In genomic region chr1:201562257-201562656, GRCh38 we compare ENCODE assay signal across 14 cellular contexts. TPM values are rescaled to one million over a fixed set of nuclear protein-coding genes. Genes with fewer than 3 reads are reported as not detected.
DNase-seq lines count a peak whose midpoint lies in the region; ATAC-seq, FAIRE-seq and TF ChIP-seq lines count a peak whose summit lies in the region.
"Had no signal": no experiment of that assay in that cellular context is flagged by ENCODE, and none has a peak within 500 bp of the region (broad histone marks: within the 10 kb centered on the region; RNA-seq: fewer than 3 reads in every experiment).

No MANE protein-coding gene starts in this region.

- no peak overlapping the region for H3K4me3 ChIP-seq in gastroesophageal sphincter
- H3K4me3 ChIP-seq in smooth muscle cell, result no peak overlapping the region

- WGBS in gastroesophageal sphincter (ENCODE audit: low coverage in 1 of 2), 2 donors, result 61% methylated on average over 4 of the region's 4 CpGs; no CpG with 5 or more reads in 1 of the 2 donors
- WGBS in smooth muscle cell (ENCODE audit: low lambda C conversion rate), result 17% methylated on average over 4 of the region's 4 CpGs

- peaks cover 4% of the 10 kb centered on the region for H4K20me1 ChIP-seq in smooth muscle cell (ENCODE audit: low read depth)

- TF ChIP-seq EP300 in gastroesophageal sphincter (IDR thresholded peaks at IDR 0.05), result no peak

- peak overlapping the region; percentile 58 for H3K4me2 ChIP-seq in smooth muscle cell

- intact Hi-C loops in sciatic nerve (cut with DNase I), result loop anchor here (5.0 kb wide), 2 partner anchors 145 to 230 kb away; no protein-coding TSS in a partner anchor

- FAIRE-seq in GM19239 (lab: Jason Lieb, UNC), result no peak

- peak overlapping the region; percentile 92 for H3K9ac ChIP-seq in smooth muscle cell (ENCODE audit: low read depth)

- peaks cover 0 to 54% (median 14%) of the 10 kb centered on the region in 3 donors for H3K4me1 ChIP-seq in gastroesophageal sphincter
- peaks cover 15% of the 10 kb centered on the region for H3K4me1 ChIP-seq in smooth muscle cell (ENCODE audit: low read depth)

- no peak for TF ChIP-seq CTCF in gastroesophageal sphincter (IDR thresholded peaks at IDR 0.05)
- no peak for TF ChIP-seq CTCF in smooth muscle cell (IDR thresholded peaks at IDR 0.05; ENCODE audit: borderline replicate concordance, insufficient read depth, poor library complexity, severe bottlenecking)

- no peak overlapping the region for H2AFZ ChIP-seq in smooth muscle cell (ENCODE audit: low read depth)

- H3K27ac ChIP-seq in gastroesophageal sphincter (peak overlapping the region in 2 of 4 donors; percentile 39 to 45), smooth muscle cell (ENCODE audit: low read depth) (peak overlapping the region; percentile 100)
- H3K27ac ChIP-seq: WERI-Rb-1 had no signal

- no peaks in the 10 kb centered on the region for H3K36me3 ChIP-seq in gastroesophageal sphincter
- H3K36me3 ChIP-seq in smooth muscle cell (ENCODE audit: low read depth), result no peaks in the 10 kb centered on the region
- H3K36me3 ChIP-seq: WERI-Rb-1 had no signal

- peak; percentile 82 for DNase-seq in GM04503 (ENCODE audit: low read depth)
- DNase-seq in amniotic stem cell (lab: John Stamatoyannopoulos, UW), result peak; percentile 75
- DNase-seq in smooth muscle cell (lab: John Stamatoyannopoulos, UW; ENCODE audit: unreplicated experiment), result no peak
- no peak for DNase-seq in CD1c-positive myeloid dendritic cell (ENCODE audit: extremely low spot score)
- DNase-seq in sciatic nerve (ENCODE audit: low spot score), result no peak
- DNase-seq in GM19239 (ENCODE audit: insufficient read length, low spot score), result no peak
- DNase-seq: activated T-cell treated with anti-CD3 and anti-CD28 coated beads, Interleukin-2, amount 50 U/mL, for 72 hours; DMS53; H9; kidney glomerular epithelial cell; NCI-H1694; WERI-Rb-1 had no signal

- ATAC-seq in gastroesophageal sphincter (peak; percentile 58), HG03039 (IDR thresholded peaks at IDR 0.05; ENCODE audit: unreplicated experiment) (no peak), sciatic nerve (no peak)
- ATAC-seq: activated T-cell treated with anti-CD3 and anti-CD28 coated beads, Interleukin-2, amount 50 U/mL, for 72 hours had no signal

- peaks cover 29% of the 10 kb centered on the region for H3F3A ChIP-seq in smooth muscle cell (ENCODE audit: low read depth)

- no peaks in the 10 kb centered on the region for H3K9me3 ChIP-seq in gastroesophageal sphincter
- H3K9me3 ChIP-seq in smooth muscle cell (replicated peaks; ENCODE audit: low read depth), result no peaks in the 10 kb centered on the region

- TF ChIP-seq POLR2A in gastroesophageal sphincter (IDR thresholded peaks at IDR 0.05), result no peak

- H3K27me3 ChIP-seq in gastroesophageal sphincter, result no peaks in the 10 kb centered on the region
- no peaks in the 10 kb centered on the region for H3K27me3 ChIP-seq in smooth muscle cell (ENCODE audit: low read depth)

- peaks cover 78% of the 10 kb centered on the region for H3K79me2 ChIP-seq in smooth muscle cell (ENCODE audit: low read depth)

RNA-seq across cellular contexts. Expression of gene NAV1, which starts 23.3 kb away (rescaled TPM):
- 10 to 100 TPM; 11.4 to 35.8 (median 18.0) TPM for total RNA-seq in gastroesophageal sphincter
- 52.3 and 60.1 TPM in 2 replicates for total RNA-seq in smooth muscle cell
- 65.2 and 71.1 TPM in 2 replicates for polyA plus RNA-seq in smooth muscle cell
- 84.0 TPM for total RNA-seq in sciatic nerve

RNA-seq across cellular contexts. Expression of gene CSRP1, which starts 55.3 kb away (rescaled TPM):
- total RNA-seq in gastroesophageal sphincter, result 1,000 to 10,000 TPM; 4,484 to 9,179 (median 5,319) TPM
- 317 and 345 TPM in 2 replicates for total RNA-seq in smooth muscle cell
- 202 and 215 TPM in 2 replicates for polyA plus RNA-seq in smooth muscle cell
- 768 TPM for total RNA-seq in sciatic nerve

Comparison
In these comparisons a context has a peak if more than half of its experiments do, and no peak if none do; other contexts are left out.
1. DNase-seq: peak in GM04503 (single experiment) and amniotic stem cell (single experiment); none in smooth muscle cell (single experiment), CD1c-positive myeloid dendritic cell (single experiment), sciatic nerve (single experiment) and GM19239 (single experiment).